Comparison of ENCODE assay signal across 21 cellular contexts in genomic region chr11:77117485-77117884, GRCh38. TPM values are rescaled to one million over a fixed set of nuclear protein-coding genes. Genes with fewer than 3 reads are reported as not detected.
"Had no signal": no experiment of that assay in that cellular context is flagged by ENCODE, and none has a peak within 500 bp of the region (broad histone marks: within the 10 kb centered on the region; RNA-seq: fewer than 3 reads in every experiment).

No MANE protein-coding gene starts in this region.

- H3K27ac ChIP-seq: lower lobe of right lung, parathyroid adenoma, spleen had no signal

- H3K9me3 ChIP-seq: lower lobe of right lung, spleen had no signal

- H3K4me1 Mint-ChIP-seq: activated naive CD8-positive, alpha-beta T cell treated with anti-CD3 and anti-CD28 coated beads, Interleukin-2, amount 50 U/mL, for 24 hours had no signal

- H3K27ac Mint-ChIP-seq: activated CD4-positive, alpha-beta T cell treated with anti-CD3 and anti-CD28 coated beads, Interleukin-2, amount 10 ng/mL, durations not matched to agents 7 days and 5 days; activated CD8-positive, alpha-beta T cell treated with anti-CD3 and anti-CD28 coated beads, Interleukin-2, amount 10 ng/mL, durations not matched to agents 7 days and 5 days; activated naive CD4-positive, alpha-beta T cell treated with anti-CD3 and anti-CD28 coated beads, Interleukin-2, amount 10 ng/mL, durations not matched to agents 7 days and 5 days; activated naive CD8-positive, alpha-beta T cell treated with anti-CD3 and anti-CD28 coated beads, Interleukin-2, amount 50 U/mL, for 24 hours; T-helper 1 cell treated with Interleukin-12 subunit alpha and Interleukin-12 subunit beta and Interleukin-4 antibody, amounts not matched to agents 30 μg/mL and 1 μg/mL, for 36 hours had no signal

- H3K9ac ChIP-seq: parathyroid adenoma had no signal

- DNase-seq: activated CD4-positive, alpha-beta T cell treated with anti-CD3 and anti-CD28 coated beads, Interleukin-2, amount 10 ng/mL, durations not matched to agents 7 days and 5 days; activated CD8-positive, alpha-beta T cell treated with anti-CD3 and anti-CD28 coated beads, Interleukin-2, amount 10 ng/mL, durations not matched to agents 7 days and 5 days; activated effector memory CD4-positive, alpha-beta T cell treated with Interleukin-2 at 50 U/mL for 16 hours; activated naive CD4-positive, alpha-beta T cell treated with anti-CD3 and anti-CD28 coated beads, Interleukin-2, amount 10 ng/mL, durations not matched to agents 7 days and 5 days; activated naive CD8-positive, alpha-beta T cell treated with anti-CD3 and anti-CD28 coated beads, Interleukin-2, amount 50 U/mL, for 24 hours; activated T-cell treated with anti-CD3 and anti-CD28 coated beads, Interleukin-2, amount 50 U/mL, for 4 hours; anterior cingulate cortex; dermis blood vessel endothelial cell; effector memory CD4-positive, alpha-beta T cell; lower lobe of right lung; naive thymus-derived CD8-positive, alpha-beta T cell; spleen; stimulated activated CD4-positive, alpha-beta T cell treated with anti-CD3 and anti-CD28 coated beads, Interleukin-4, amount 100 ng/mL, for 4 hours; stimulated activated naive CD4-positive, alpha-beta T cell had no signal

- H3K4me3 Mint-ChIP-seq: activated CD4-positive, alpha-beta T cell treated with anti-CD3 and anti-CD28 coated beads, Interleukin-2, amount 10 ng/mL, durations not matched to agents 7 days and 5 days; activated CD8-positive, alpha-beta T cell treated with anti-CD3 and anti-CD28 coated beads, Interleukin-2, amount 10 ng/mL, durations not matched to agents 7 days and 5 days; activated naive CD4-positive, alpha-beta T cell treated with anti-CD3 and anti-CD28 coated beads, Interleukin-2, amount 10 ng/mL, durations not matched to agents 7 days and 5 days; activated naive CD8-positive, alpha-beta T cell treated with anti-CD3 and anti-CD28 coated beads, Interleukin-2, amount 50 U/mL, for 24 hours; activated T-cell treated with anti-CD3 and anti-CD28 coated beads, Interleukin-2, amount 50 U/mL, for 4 hours; naive thymus-derived CD8-positive, alpha-beta T cell; T-helper 1 cell treated with Interleukin-12 subunit alpha and Interleukin-12 subunit beta and Interleukin-4 antibody, amounts not matched to agents 30 μg/mL and 1 μg/mL, for 36 hours had no signal

- H3K27me3 Mint-ChIP-seq: activated CD4-positive, alpha-beta T cell treated with anti-CD3 and anti-CD28 coated beads, Interleukin-2, amount 10 ng/mL, durations not matched to agents 7 days and 5 days; activated naive CD4-positive, alpha-beta T cell treated with anti-CD3 and anti-CD28 coated beads, Interleukin-2, amount 10 ng/mL, durations not matched to agents 7 days and 5 days; activated naive CD8-positive, alpha-beta T cell treated with anti-CD3 and anti-CD28 coated beads, Interleukin-2, amount 50 U/mL, for 24 hours; naive thymus-derived CD8-positive, alpha-beta T cell had no signal

- H3K4me3 ChIP-seq: lower lobe of right lung, spleen had no signal

- H3K9me3 Mint-ChIP-seq: activated CD4-positive, alpha-beta T cell treated with anti-CD3 and anti-CD28 coated beads, Interleukin-2, amount 10 ng/mL, durations not matched to agents 7 days and 5 days; activated naive CD4-positive, alpha-beta T cell treated with anti-CD3 and anti-CD28 coated beads, Interleukin-2, amount 10 ng/mL, durations not matched to agents 7 days and 5 days; activated naive CD8-positive, alpha-beta T cell treated with anti-CD3 and anti-CD28 coated beads, Interleukin-2, amount 50 U/mL, for 24 hours; activated T-cell treated with anti-CD3 and anti-CD28 coated beads, Interleukin-2, amount 50 U/mL, for 4 hours; naive thymus-derived CD8-positive, alpha-beta T cell; T-helper 1 cell treated with Interleukin-12 subunit alpha and Interleukin-12 subunit beta and Interleukin-4 antibody, amounts not matched to agents 30 μg/mL and 1 μg/mL, for 36 hours had no signal

- ATAC-seq: activated CD4-positive, CD25-positive, alpha-beta regulatory T cell treated with anti-CD3 and anti-CD28 coated beads, Interleukin-2, amount 50 U/mL, for 24 hours; activated CD8-positive, alpha-beta T cell treated with anti-CD3 and anti-CD28 coated beads, Interleukin-2, amount 10 ng/mL, durations not matched to agents 7 days and 5 days; activated naive CD8-positive, alpha-beta T cell treated with anti-CD3 and anti-CD28 coated beads, Interleukin-2, amount 50 U/mL, for 24 hours; activated T-cell treated with anti-CD3 and anti-CD28 coated beads, Interleukin-2, amount 50 U/mL, for 4 hours; lower lobe of right lung; naive thymus-derived CD8-positive, alpha-beta T cell had no signal

- H3K4me1 ChIP-seq: lower lobe of right lung, parathyroid adenoma, spleen had no signal

- H3K27me3 ChIP-seq: spleen had no signal

- H3K36me3 Mint-ChIP-seq: activated naive CD4-positive, alpha-beta T cell treated with anti-CD3 and anti-CD28 coated beads, Interleukin-2, amount 10 ng/mL, durations not matched to agents 7 days and 5 days had no signal

RNA-seq across cellular contexts. Expression of gene MYO7A, which starts 10.6 kb away (rescaled TPM):
- total RNA-seq: activated CD8-positive, alpha-beta T cell treated with anti-CD3 and anti-CD28 coated beads, Interleukin-2, amount 10 ng/mL, durations not matched to agents 7 days and 5 days had no signal
- polyA plus RNA-seq: naive thymus-derived CD8-positive, alpha-beta T cell had no signal

RNA-seq across cellular contexts. Expression of gene OMP, which starts 14.8 kb away (rescaled TPM):
- total RNA-seq: activated CD4-positive, alpha-beta T cell treated with anti-CD3 and anti-CD28 coated beads, Interleukin-2, amount 10 ng/mL, durations not matched to agents 7 days and 5 days; activated CD8-positive, alpha-beta T cell treated with anti-CD3 and anti-CD28 coated beads, Interleukin-2, amount 10 ng/mL, durations not matched to agents 7 days and 5 days; activated T-cell treated with anti-CD3 and anti-CD28 coated beads, Interleukin-2, amount 50 U/mL, for 4 hours; bronchial epithelial cell; dermis blood vessel endothelial cell; fibroblast of villous mesenchyme; lower lobe of right lung; mesenteric fat pad had no signal
- polyA plus RNA-seq: naive thymus-derived CD8-positive, alpha-beta T cell; thymus had no signal
